In the genomic region with DNA sequence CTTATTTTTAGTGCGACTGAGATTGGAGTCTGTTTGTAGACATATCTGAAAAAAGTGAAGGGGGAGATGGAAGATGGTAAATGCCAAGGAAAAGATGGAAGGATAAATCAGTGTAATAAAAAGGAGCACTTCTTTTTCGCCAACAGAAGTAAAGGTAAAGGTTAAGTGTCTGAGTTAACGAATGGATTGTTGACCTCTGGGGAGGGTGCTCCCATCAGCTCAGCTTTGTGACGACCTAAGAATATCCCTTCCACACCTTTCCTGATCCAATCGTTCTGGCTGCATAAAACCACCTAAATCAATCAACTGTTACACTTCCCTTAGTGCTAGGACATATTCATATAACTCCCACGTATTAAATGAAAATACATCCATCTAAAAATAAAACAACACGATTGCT, we compare ENCODE assay signal across 8 cellular contexts. TPM values are rescaled to one million over a fixed set of nuclear protein-coding genes. Genes with fewer than 3 reads are reported as not detected.
DNase-seq lines count a peak whose midpoint lies in the region; ATAC-seq and TF ChIP-seq lines count a peak whose summit lies in the region.

No MANE protein-coding gene starts in this region.

- peak overlapping the region; percentile 99 for H3K27ac ChIP-seq in GM23248
- H3K27ac ChIP-seq in heart left ventricle, result peak overlapping the region; percentile 89 to 100 (median 98)
- peak overlapping the region; percentile 91 to 97 (median 92) for H3K27ac ChIP-seq in sigmoid colon

- H3K27ac Mint-ChIP-seq in T-cell, result peak overlapping the region; percentile 99

- POLR2A ChIA-PET in T-cell (lab: Charles Lee), result no interaction called here

- in situ Hi-C loops in GM23248 (cut with MboI), result no loop called here

- peaks cover 9% of the 10 kb centered on the region; the same call in 1 of the 2 replicates for H3K36me3 ChIP-seq in GM23248 (ENCODE audit: low read depth)
- H3K36me3 ChIP-seq in heart left ventricle, result peaks cover 0 to 18% (median 8%) of the 10 kb centered on the region in 9 donors
- H3K36me3 ChIP-seq in sigmoid colon, result peaks cover 0 to 5% (median 0%) of the 10 kb centered on the region in 4 donors

- no peak for DNase-seq in GM23248
- no peak for DNase-seq in T-cell
- DNase-seq in heart left ventricle, result no peak
- no peak for DNase-seq in sigmoid colon
- no peak for DNase-seq in cerebellum (ENCODE audit: low spot score)

- peaks cover 57% of the 10 kb centered on the region for H3K79me2 ChIP-seq in GM23248 (ENCODE audit: insufficient read depth)

- TF ChIP-seq POLR2A in heart left ventricle (IDR thresholded peaks at IDR 0.05) (no peak), sigmoid colon (IDR thresholded peaks at IDR 0.05) (no peak)

- H3K4me3 Mint-ChIP-seq in T-cell, result peak overlapping the region; percentile 95 to 97 (median 95)

- H3K4me3 ChIP-seq in GM23248, result peak overlapping the region; percentile 94
- H3K4me3 ChIP-seq in heart left ventricle, result peak overlapping the region; percentile 63 to 94 (median 76)
- peak overlapping the region; percentile 64 to 86 (median 79) for H3K4me3 ChIP-seq in sigmoid colon

- H3K9me3 ChIP-seq in GM23248 (ENCODE audit: low read depth) (no peaks in the 10 kb centered on the region), heart left ventricle (no peaks in the 10 kb centered on the region), sigmoid colon (no peaks in the 10 kb centered on the region)

- CTCF ChIA-PET in T-cell (lab: Charles Lee), result interaction anchor here in 1 of 2 donors (1.7 kb wide), 1 partner anchor 40 kb away, joined by 7 read pairs; the partner anchor contains the start of gene REXO2

- peak overlapping the region; percentile 84 for H2AFZ ChIP-seq in GM23248

- H3K4me1 ChIP-seq in GM23248 (ENCODE audit: insufficient read depth) (peaks cover 38% of the 10 kb centered on the region), heart left ventricle (peaks cover 0 to 60% (median 44%) of the 10 kb centered on the region in 12 donors), sigmoid colon (peaks cover 0 to 50% (median 42%) of the 10 kb centered on the region in 4 donors)

- H3K27me3 ChIP-seq in GM23248 (replicated peaks; ENCODE audit: insufficient read depth) (no peaks in the 10 kb centered on the region), heart left ventricle (no peaks in the 10 kb centered on the region), sigmoid colon (no peaks in the 10 kb centered on the region)

- H3K9me2 ChIP-seq in GM23248 (ENCODE audit: insufficient read depth), result no peaks in the 10 kb centered on the region

- no peak for TF ChIP-seq CTCF in heart left ventricle (IDR thresholded peaks at IDR 0.05)
- no peak for TF ChIP-seq CTCF in sigmoid colon (IDR thresholded peaks at IDR 0.05)

- peaks cover 14% of the 10 kb centered on the region for H3K36me3 Mint-ChIP-seq in T-cell

- H3K9ac ChIP-seq in GM23248, result peak overlapping the region; percentile 98

- ATAC-seq in T-cell (replicated peaks in 1 of 4) (no peak), heart left ventricle (peak in 1 of 4 donors; percentile 13), HG02610 (IDR thresholded peaks at IDR 0.05; ENCODE audit: unreplicated experiment) (no peak), HG03135 (IDR thresholded peaks at IDR 0.05; ENCODE audit: unreplicated experiment) (no peak), GM21576 (IDR thresholded peaks at IDR 0.05; ENCODE audit: unreplicated experiment) (no peak)

- intact Hi-C loops in heart left ventricle (cut with DNase I) (loop anchor here in 5 of 10 donors (5.0 to 10.0 kb wide), 5 partner anchors 43 to 115 kb away; no protein-coding TSS in a partner anchor), sigmoid colon (cut with DNase I) (loop anchor here (5.0 kb wide), 2 partner anchors 52 to 117 kb away; no protein-coding TSS in a partner anchor)

- no peaks in the 10 kb centered on the region for H3K9me3 Mint-ChIP-seq in T-cell

- 0 out of 2 replicates have a peak, but pooled peaks cover 7% of the 10 kb centered on the region for H3F3A ChIP-seq in GM23248 (ENCODE audit: insufficient read depth)

- no peaks in the 10 kb centered on the region for H3K27me3 Mint-ChIP-seq in T-cell

- WGBS in GM23248 (ENCODE audit: low coverage in 1 of 2, low lambda C conversion rate in 2 of 2, missing lambda C conversion rate in 2 of 2), 2 experiments, result 18 to 23% methylated on average over 7 of the region's 7 CpGs
- 12 to 18% (median 15%) methylated on average over 7 of the region's 7 CpGs for WGBS in heart left ventricle, 4 donors
- 5 to 13% methylated on average over 7 of the region's 7 CpGs for WGBS in sigmoid colon, 2 donors

- TF ChIP-seq EP300 in sigmoid colon (IDR thresholded peaks at IDR 0.05), result no peak

- H4K20me1 ChIP-seq in GM23248 (ENCODE audit: insufficient read depth), result no peaks in the 10 kb centered on the region

- H3K4me2 ChIP-seq in GM23248 (ENCODE audit: unreplicated experiment), result peak overlapping the region; percentile 95

- H3K4me1 Mint-ChIP-seq in T-cell, result peaks cover 53 to 58% (median 57%) of the 10 kb centered on the region in 3 donors

RNA-seq across cellular contexts. Expression of gene C11orf71, which starts 0.8 kb away (rescaled TPM):
- 2.1 and 4.8 TPM in 2 replicates for total RNA-seq in GM23248 (2014; rRNA removed; shearing (Covaris generic))
- polyA plus RNA-seq in GM23248 (2016; fragmentation: Nextera tagmentation; extraction: Ambion mirVana), result 1.8 and 2.2 TPM in 2 replicates
- total RNA-seq in T-cell, result 10 to 100 TPM in 4 of 5 donors, 1 to 10 TPM in 1; 8.2 to 15.2 (median 12.1) TPM
- 10 to 100 TPM in 4 of 9 donors, 1 to 10 TPM in 5; 5.1 to 13.4 (median 8.6) TPM for total RNA-seq in heart left ventricle
- 1 to 10 TPM; 2.3 to 9.9 TPM for polyA plus RNA-seq in heart left ventricle
- total RNA-seq in sigmoid colon, result 1 to 10 TPM; 5.0 to 7.6 (median 6.4) TPM
- 10 to 100 TPM in 2 of 3 donors, 1 to 10 TPM in 1; 9.6 to 16.4 (median 12.6) TPM for polyA plus RNA-seq in sigmoid colon
- total RNA-seq in cerebellum, result 7.3 TPM

RNA-seq across cellular contexts. Expression of gene RBM7, which starts 1.0 kb away (rescaled TPM):
- total RNA-seq in GM23248 (2014; rRNA removed; shearing (Covaris generic)), result 48.6 and 58.3 TPM in 2 replicates
- polyA plus RNA-seq in GM23248 (2016; fragmentation: Nextera tagmentation; extraction: Ambion mirVana), result 57.0 and 60.9 TPM in 2 replicates
- 10 to 100 TPM; 21.1 to 70.0 (median 24.5) TPM for total RNA-seq in T-cell
- total RNA-seq in heart left ventricle, result 10 to 100 TPM in 8 of 9 donors, 1 to 10 TPM in 1; 8.8 to 28.7 (median 20.8) TPM
- polyA plus RNA-seq in heart left ventricle, result 10 to 100 TPM in 1 of 2 donors, 1 to 10 TPM in 1; 2.7 to 16.1 TPM
- total RNA-seq in sigmoid colon, result 10 to 100 TPM; 20.5 to 34.4 (median 28.8) TPM
- 10 to 100 TPM; 21.3 to 36.3 (median 27.0) TPM for polyA plus RNA-seq in sigmoid colon
- total RNA-seq in cerebellum, result 17.7 TPM

RNA-seq across cellular contexts. Expression of gene REXO2, which starts 39.8 kb away (rescaled TPM):
- 245 and 350 TPM in 2 replicates for total RNA-seq in GM23248 (2014; rRNA removed; shearing (Covaris generic))
- polyA plus RNA-seq in GM23248 (2016; fragmentation: Nextera tagmentation; extraction: Ambion mirVana), result 407 and 418 TPM in 2 replicates
- 10 to 100 TPM; 30.1 to 73.9 (median 63.6) TPM for total RNA-seq in T-cell
- total RNA-seq in heart left ventricle, result 100 to 1,000 TPM; 158 to 235 (median 195) TPM
- polyA plus RNA-seq in heart left ventricle, result 100 to 1,000 TPM; 136 to 153 TPM
- 100 to 1,000 TPM; 158 to 238 (median 200) TPM for total RNA-seq in sigmoid colon
- polyA plus RNA-seq in sigmoid colon, result 10 to 100 TPM; 49.7 to 93.1 (median 55.4) TPM
- total RNA-seq in cerebellum, result 40.1 TPM
